1 cellular context compared by ENCODE assay signal in the genomic region with DNA sequence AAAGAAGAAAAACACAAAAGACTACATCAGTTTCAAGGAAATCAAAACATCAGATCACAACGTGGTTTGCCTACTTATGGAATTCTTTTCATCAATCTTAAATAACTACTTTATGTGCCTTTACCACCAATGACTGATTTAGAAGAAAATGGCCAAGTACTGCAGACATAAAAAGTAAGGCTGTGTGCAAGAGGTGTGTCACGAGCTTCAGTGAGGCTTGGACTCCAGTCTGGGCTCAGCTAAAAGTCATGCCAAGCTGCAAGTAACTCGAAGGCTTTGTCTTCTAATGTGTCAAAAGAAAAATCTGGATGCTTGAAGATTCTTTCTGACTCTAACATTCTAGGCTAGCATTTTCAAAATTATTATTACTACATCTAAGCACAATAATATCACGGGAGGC.
TF ChIP-seq lines count a peak whose summit lies in the region.

No MANE protein-coding gene starts in this region.

TF ChIP-seq in GM12878, 131 proteins besides CTCF, POLR2A, EP300 and RAD21:
- TF ChIP-seq, protein P1, sequence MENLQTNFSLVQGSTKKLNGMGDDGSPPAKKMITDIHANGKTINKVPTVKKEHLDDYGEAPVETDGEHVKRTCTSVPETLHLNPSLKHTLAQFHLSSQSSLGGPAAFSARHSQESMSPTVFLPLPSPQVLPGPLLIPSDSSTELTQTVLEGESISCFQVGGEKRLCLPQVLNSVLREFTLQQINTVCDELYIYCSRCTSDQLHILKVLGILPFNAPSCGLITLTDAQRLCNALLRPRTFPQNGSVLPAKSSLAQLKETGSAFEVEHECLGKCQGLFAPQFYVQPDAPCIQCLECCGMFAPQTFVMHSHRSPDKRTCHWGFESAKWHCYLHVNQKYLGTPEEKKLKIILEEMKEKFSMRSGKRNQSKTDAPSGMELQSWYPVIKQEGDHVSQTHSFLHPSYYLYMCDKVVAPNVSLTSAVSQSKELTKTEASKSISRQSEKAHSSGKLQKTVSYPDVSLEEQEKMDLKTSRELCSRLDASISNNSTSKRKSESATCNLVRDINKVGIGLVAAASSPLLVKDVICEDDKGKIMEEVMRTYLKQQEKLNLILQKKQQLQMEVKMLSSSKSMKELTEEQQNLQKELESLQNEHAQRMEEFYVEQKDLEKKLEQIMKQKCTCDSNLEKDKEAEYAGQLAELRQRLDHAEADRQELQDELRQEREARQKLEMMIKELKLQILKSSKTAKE (IDR thresholded peaks at IDR 0.05; ENCODE audit: low read depth, poor library complexity, severe bottlenecking): no peak
TF ChIP-seq in GM12878: peak in this region for 0.
